ENCODE assay signal across 23 cellular contexts in the genomic region with DNA sequence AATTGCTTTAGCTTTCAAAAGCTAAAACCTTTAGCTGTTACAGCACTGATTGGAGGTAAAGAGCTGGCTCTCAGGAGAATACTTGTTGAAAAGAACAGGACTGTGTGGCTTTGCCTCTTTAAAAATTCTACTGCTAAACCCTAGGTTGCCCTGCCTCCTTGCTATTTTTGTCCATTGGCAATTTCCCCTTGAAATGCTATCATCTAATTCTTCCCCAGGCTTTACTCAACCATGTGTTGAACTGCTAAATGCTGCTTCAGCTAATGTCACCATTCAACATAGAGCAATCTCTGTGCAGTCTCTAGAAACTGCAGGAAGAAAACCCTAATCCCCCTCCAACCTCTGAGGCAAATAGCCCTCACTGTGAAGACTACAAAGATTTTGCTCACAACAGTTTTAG.
"Had no signal": no experiment of that assay in that cellular context is flagged by ENCODE, and none has a peak within 500 bp of the region (broad histone marks: within the 10 kb centered on the region; RNA-seq: fewer than 3 reads in every experiment).

No MANE protein-coding gene starts in this region.

- H3K27ac ChIP-seq: coronary artery, dorsolateral prefrontal cortex, esophagus muscularis mucosa, foreskin keratinocyte, gastroesophageal sphincter, heart left ventricle, left lung, lower lobe of right lung had no signal

- H3K36me3 ChIP-seq: esophagus muscularis mucosa, gastroesophageal sphincter, heart left ventricle, left lung, lower lobe of right lung had no signal

- FAIRE-seq: colon, endothelial cell of umbilical vein, frontal cortex, islet of Langerhans, keratinocyte had no signal

- H3K4me3 Mint-ChIP-seq: mesothelial cell of epicardium, naive B cell had no signal

- H3K4me1 Mint-ChIP-seq: mesothelial cell of epicardium, naive B cell had no signal

- H3K4me3 ChIP-seq: coronary artery, dorsolateral prefrontal cortex, esophagus muscularis mucosa, gastroesophageal sphincter, heart left ventricle, left lung, lower lobe of right lung, mucosa of descending colon had no signal

- H3K36me3 Mint-ChIP-seq: mesothelial cell of epicardium, naive B cell had no signal

- H3K4me1 ChIP-seq: esophagus muscularis mucosa, foreskin keratinocyte, gastroesophageal sphincter, heart left ventricle, left lung, lower lobe of right lung had no signal

- DNase-seq: dermis blood vessel endothelial cell; dorsolateral prefrontal cortex; effector CD4-positive, alpha-beta T cell; effector memory CD4-positive, alpha-beta T cell; foreskin keratinocyte; heart left ventricle; hippocampal formation; left cardiac atrium; left lung; left ventricle myocardium superior; lower lobe of right lung; mesenchymal stem cell; mucosa of descending colon; naive B cell had no signal

- H3K9me3 ChIP-seq: esophagus muscularis mucosa, gastroesophageal sphincter, heart left ventricle, left lung, lower lobe of right lung, mucosa of descending colon had no signal

- ATAC-seq: foreskin keratinocyte, gastroesophageal sphincter, heart left ventricle, left cardiac atrium, left lung, left ventricle myocardium superior, lower lobe of right lung, mucosa of descending colon had no signal

- H3K27me3 ChIP-seq: esophagus muscularis mucosa, foreskin keratinocyte, gastroesophageal sphincter, heart left ventricle had no signal

- H3K27ac Mint-ChIP-seq: mesothelial cell of epicardium had no signal
